8 cellular contexts compared by ENCODE assay signal in the genomic region with DNA sequence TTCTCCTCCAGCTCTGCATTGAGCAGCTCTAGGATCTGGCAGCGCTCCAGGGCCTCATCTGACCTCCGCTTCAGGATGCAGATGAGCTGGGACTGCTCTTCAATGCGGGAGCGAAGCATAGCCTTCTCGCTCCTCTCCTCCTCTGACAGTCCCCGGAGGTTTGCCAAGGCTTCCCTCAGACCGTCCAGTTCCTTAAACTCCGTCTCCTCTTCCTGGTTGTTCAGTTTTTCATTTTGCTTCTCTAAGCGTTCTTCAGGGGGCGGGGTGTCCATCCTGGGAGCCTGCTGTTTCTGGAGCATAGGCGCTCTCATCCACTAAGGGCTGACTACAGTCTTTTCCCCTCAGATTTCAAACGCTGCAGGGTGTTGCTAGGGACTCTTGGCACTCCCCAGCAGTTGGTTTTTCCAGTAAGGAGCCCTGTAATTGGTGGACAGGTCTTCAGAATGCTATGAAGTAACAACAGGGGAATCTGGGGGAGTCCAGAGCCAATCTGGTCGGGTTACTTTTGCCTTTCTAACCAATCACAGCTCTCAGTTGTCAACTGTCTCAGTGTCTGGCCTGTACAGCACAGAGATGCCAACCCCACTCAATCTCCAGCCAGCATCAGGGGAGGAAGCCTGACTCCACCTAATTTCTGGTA. TPM values are rescaled to one million over a fixed set of nuclear protein-coding genes. Genes with fewer than 3 reads are reported as not detected.
DNase-seq lines count a peak whose midpoint lies in the region; ATAC-seq, FAIRE-seq and TF ChIP-seq lines count a peak whose summit lies in the region.

Gene CCDC89, minus strand, starts transcription at position 376 of the 640 bp plus-strand sequence. Its CDS starts 65 bp downstream, at position 311.

- DNase-seq in HTR-8/SVneo (ENCODE audit: insufficient read length, low spot score) (peak; percentile 85), T1000 (lab: John Stamatoyannopoulos, UW) (peak; percentile 65), Right ventricle myocardium superior (peak; percentile 86), putamen (ENCODE audit: low spot score) (peak; percentile 87), D721Med (ENCODE audit: insufficient read length, low spot score) (no peak), WERI-Rb-1 (no peak)

- TF ChIP-seq CTCF in D721Med (IDR thresholded peaks at IDR 0.05; ENCODE audit: insufficient read depth, missing control alignments) (no peak), WERI-Rb-1 (IDR thresholded peaks at IDR 0.05; ENCODE audit: low read depth, low read length) (no peak)

- H3K9me3 ChIP-seq in WERI-Rb-1 (ENCODE audit: severe bottlenecking) = no peaks in the 10 kb centered on the region

- no peak within 1 kb of the TSS for H3K27ac ChIP-seq in WERI-Rb-1

- H3K4me3 ChIP-seq in WERI-Rb-1 (ENCODE audit: low read depth, low read length) = no peak within 1 kb of the TSS

- FAIRE-seq in HTR-8/SVneo (lab: Jason Lieb, UNC) = peak; percentile 92
- no peak for FAIRE-seq in D721Med (lab: Jason Lieb, UNC)

- intact Hi-C loops in Right ventricle myocardium superior (cut with DNase I) = no loop called here

- no peaks in the 10 kb centered on the region for H3K27me3 ChIP-seq in WERI-Rb-1 (ENCODE audit: insufficient read depth, low read depth, severe bottlenecking)

- H3K36me3 ChIP-seq in WERI-Rb-1 = no peaks in the 10 kb centered on the region

- ATAC-seq in Right ventricle myocardium superior (ENCODE audit: poor library complexity) = peak; percentile 94
- ATAC-seq in GM21367 (IDR thresholded peaks at IDR 0.05; ENCODE audit: unreplicated experiment) = no peak
- no peak for ATAC-seq in HG02798 (IDR thresholded peaks at IDR 0.05; ENCODE audit: poor library complexity, unreplicated experiment)

RNA-seq across cellular contexts. Expression of gene CCDC89, which starts in this region (rescaled TPM):
- 0.97 TPM for total RNA-seq in Right ventricle myocardium superior

Comparison
In these comparisons a context has a peak if more than half of its experiments do, and no peak if none do; other contexts are left out.
1. Peak in DNase-seq and ATAC-seq in Right ventricle myocardium superior; RNA of the gene not detected or under 1 TPM.
2. DNase-seq: peak in HTR-8/SVneo (single experiment), T1000 (single experiment) and putamen (single experiment); none in D721Med (single experiment) and WERI-Rb-1 (single experiment).